ENCODE assay signal across 1 cellular context in the genomic region with DNA sequence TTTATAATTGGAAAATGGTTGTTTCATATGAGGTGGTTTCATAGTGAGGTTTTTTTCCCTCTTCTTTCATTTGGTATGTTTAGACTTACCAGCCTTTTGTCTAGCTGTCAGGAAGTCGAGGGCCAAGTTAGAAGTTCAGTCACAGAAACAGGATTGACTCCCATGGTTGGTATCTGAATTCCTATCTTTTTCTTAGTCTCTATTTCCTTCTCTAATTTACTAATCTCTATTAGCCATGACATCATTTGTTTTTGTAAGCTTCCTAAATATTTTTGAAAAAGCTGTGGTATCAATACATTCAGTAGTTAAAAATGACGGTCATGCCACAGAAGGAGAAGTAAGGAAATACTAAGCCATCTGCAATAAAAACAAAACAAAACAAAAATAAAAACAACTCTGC.
TF ChIP-seq lines count a peak whose summit lies in the region.

No MANE protein-coding gene starts in this region.

TF ChIP-seq in SK-N-SH treated with all-trans-retinoic acid at 6 μM for 48 hours, 23 proteins besides CTCF, POLR2A, EP300 and RAD21 (continued from another document):
- TF ChIP-seq, protein P1, sequence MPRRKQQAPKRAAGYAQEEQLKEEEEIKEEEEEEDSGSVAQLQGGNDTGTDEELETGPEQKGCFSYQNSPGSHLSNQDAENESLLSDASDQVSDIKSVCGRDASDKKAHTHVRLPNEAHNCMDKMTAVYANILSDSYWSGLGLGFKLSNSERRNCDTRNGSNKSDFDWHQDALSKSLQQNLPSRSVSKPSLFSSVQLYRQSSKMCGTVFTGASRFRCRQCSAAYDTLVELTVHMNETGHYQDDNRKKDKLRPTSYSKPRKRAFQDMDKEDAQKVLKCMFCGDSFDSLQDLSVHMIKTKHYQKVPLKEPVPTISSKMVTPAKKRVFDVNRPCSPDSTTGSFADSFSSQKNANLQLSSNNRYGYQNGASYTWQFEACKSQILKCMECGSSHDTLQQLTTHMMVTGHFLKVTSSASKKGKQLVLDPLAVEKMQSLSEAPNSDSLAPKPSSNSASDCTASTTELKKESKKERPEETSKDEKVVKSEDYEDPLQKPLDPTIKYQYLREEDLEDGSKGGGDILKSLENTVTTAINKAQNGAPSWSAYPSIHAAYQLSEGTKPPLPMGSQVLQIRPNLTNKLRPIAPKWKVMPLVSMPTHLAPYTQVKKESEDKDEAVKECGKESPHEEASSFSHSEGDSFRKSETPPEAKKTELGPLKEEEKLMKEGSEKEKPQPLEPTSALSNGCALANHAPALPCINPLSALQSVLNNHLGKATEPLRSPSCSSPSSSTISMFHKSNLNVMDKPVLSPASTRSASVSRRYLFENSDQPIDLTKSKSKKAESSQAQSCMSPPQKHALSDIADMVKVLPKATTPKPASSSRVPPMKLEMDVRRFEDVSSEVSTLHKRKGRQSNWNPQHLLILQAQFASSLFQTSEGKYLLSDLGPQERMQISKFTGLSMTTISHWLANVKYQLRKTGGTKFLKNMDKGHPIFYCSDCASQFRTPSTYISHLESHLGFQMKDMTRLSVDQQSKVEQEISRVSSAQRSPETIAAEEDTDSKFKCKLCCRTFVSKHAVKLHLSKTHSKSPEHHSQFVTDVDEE (CRISPR knock-in tag; IDR thresholded peaks at IDR 0.05): no peak
